In the genomic region with DNA sequence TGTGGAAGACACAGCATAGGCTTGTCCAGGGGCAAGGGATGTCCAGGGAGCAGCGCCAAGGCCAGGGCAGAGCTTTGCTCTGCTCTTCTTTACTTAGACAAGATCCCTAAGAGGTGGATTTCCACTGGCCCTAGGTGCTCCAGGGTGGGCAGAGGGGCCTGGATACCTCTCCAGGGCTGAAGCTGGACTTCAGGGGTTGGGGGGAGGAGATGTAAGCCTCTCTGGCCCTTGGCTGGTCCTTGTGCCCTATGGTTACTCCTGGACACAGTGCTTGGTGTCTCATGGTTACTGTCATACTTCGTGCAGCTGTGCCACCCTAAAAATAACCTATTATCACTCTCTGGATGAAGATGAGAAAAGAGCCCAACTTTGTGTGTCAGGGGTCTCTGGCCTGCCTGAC, we compare ENCODE assay signal across 26 cellular contexts. TPM values are rescaled to one million over a fixed set of nuclear protein-coding genes. Genes with fewer than 3 reads are reported as not detected.
"Had no signal": no experiment of that assay in that cellular context is flagged by ENCODE, and none has a peak within 500 bp of the region (broad histone marks: within the 10 kb centered on the region; RNA-seq: fewer than 3 reads in every experiment).

No MANE protein-coding gene starts in this region.

- H3K27ac ChIP-seq: adrenal gland, brain microvascular endothelial cell, lower lobe of right lung, neutrophil, testis, transverse colon, VCaP had no signal

- H3K27me3 ChIP-seq: adrenal gland, brain microvascular endothelial cell, neutrophil, testis, transverse colon had no signal

- H3K4me2 ChIP-seq: smooth muscle cell had no signal

- H3K9me3 ChIP-seq: adrenal gland, lower lobe of right lung, neutrophil, testis, transverse colon had no signal

- H3K4me3 Mint-ChIP-seq: activated naive CD4-positive, alpha-beta T cell treated with anti-CD3 and anti-CD28 coated beads for 36 hours; activated naive CD8-positive, alpha-beta T cell treated with anti-CD3 and anti-CD28 coated beads for 36 hours; nephron progenitor cell had no signal

- ATAC-seq: left lobe of liver; lower lobe of right lung; sciatic nerve; stimulated activated naive CD8-positive, alpha-beta T cell treated with anti-CD3 and anti-CD28 coated beads, Interleukin-15, Interleukin-2, amounts not matched to agents 100 U/mL and 50 U/mL, for 24 hours had no signal

- H3K9me3 Mint-ChIP-seq: activated naive CD4-positive, alpha-beta T cell treated with anti-CD3 and anti-CD28 coated beads for 36 hours; activated naive CD8-positive, alpha-beta T cell treated with anti-CD3 and anti-CD28 coated beads for 36 hours; nephron progenitor cell had no signal

- H3K36me3 Mint-ChIP-seq: activated naive CD8-positive, alpha-beta T cell treated with anti-CD3 and anti-CD28 coated beads for 36 hours had no signal

- H3K27me3 Mint-ChIP-seq: activated naive CD8-positive, alpha-beta T cell treated with anti-CD3 and anti-CD28 coated beads for 36 hours had no signal

- DNase-seq: activated CD4-positive, alpha-beta T cell treated with anti-CD3 and anti-CD28 coated beads for 4 hours; activated CD4-positive, alpha-beta T cell treated with anti-CD3 and anti-CD28 coated beads, Interleukin-2, amount 50 U/mL, for 4 hours; activated naive CD4-positive, alpha-beta T cell treated with anti-CD3 and anti-CD28 coated beads for 36 hours; activated naive CD8-positive, alpha-beta T cell treated with anti-CD3 and anti-CD28 coated beads for 36 hours; activated T-cell treated with anti-CD3 and anti-CD28 coated beads for 4 hours; adrenal gland; brain microvascular endothelial cell; cortex of kidney; head of caudate nucleus; hippocampal formation; lower lobe of right lung; mesendoderm; nephron progenitor cell; stimulated activated naive CD8-positive, alpha-beta T cell treated with anti-CD3 and anti-CD28 coated beads, Interleukin-15, Interleukin-2, amounts not matched to agents 100 U/mL and 50 U/mL, for 24 hours; T-helper 9 cell; testis; transverse colon had no signal

- H3K4me1 Mint-ChIP-seq: activated naive CD8-positive, alpha-beta T cell treated with anti-CD3 and anti-CD28 coated beads for 36 hours had no signal

- H3K27ac Mint-ChIP-seq: activated naive CD4-positive, alpha-beta T cell treated with anti-CD3 and anti-CD28 coated beads for 36 hours; nephron progenitor cell had no signal

- H3K4me3 ChIP-seq: adrenal gland, lower lobe of right lung, smooth muscle cell, testis, transverse colon had no signal

- H3K36me3 ChIP-seq: adrenal gland, brain microvascular endothelial cell, lower lobe of right lung, neutrophil, transverse colon had no signal

RNA-seq across cellular contexts. Expression of a gene that starts 12.9 kb away (rescaled TPM):
- total RNA-seq: endothelial cell of umbilical vein, fibroblast of lung, fibroblast of villous mesenchyme, osteocyte, smooth muscle cell had no signal
- polyA plus RNA-seq: fibroblast of lung, smooth muscle cell had no signal
